25 cellular contexts compared by ENCODE assay signal in the genomic region with DNA sequence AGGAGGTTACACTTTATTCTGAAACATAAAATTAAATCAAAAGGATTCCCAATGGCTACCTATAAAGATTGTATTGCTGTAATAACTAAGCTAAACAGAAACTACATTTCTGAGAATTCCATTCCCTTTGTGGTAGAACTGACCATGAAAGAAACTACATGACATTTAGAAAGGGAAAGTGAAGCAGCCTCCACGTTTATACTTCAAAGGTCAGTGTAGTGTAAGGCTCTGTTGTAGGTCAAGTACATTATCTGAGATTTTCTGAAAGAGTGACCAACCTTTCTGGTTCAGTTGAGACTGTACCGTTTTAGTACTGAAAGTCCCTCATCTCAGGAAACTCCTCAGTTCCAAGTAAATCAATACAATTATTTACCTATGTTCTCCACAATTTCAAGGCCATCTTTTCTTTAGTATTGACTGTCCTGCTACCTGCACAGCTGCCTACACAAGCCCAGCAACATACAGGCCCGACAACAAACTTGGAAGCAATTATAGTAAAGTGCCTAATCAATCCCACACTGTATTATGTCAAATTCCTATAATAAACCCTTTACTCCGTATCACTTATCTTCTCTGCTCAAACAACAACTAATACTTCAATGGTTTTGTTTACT.
DNase-seq lines count a peak whose midpoint lies in the region; ATAC-seq, FAIRE-seq and TF ChIP-seq lines count a peak whose summit lies in the region.
"Had no signal": no experiment of that assay in that cellular context is flagged by ENCODE, and none has a peak within 500 bp of the region (broad histone marks: within the 10 kb centered on the region; RNA-seq: fewer than 3 reads in every experiment).

No MANE protein-coding gene starts in this region.

- no peak for TF ChIP-seq CTCF in smooth muscle cell (IDR thresholded peaks at IDR 0.05; ENCODE audit: borderline replicate concordance, insufficient read depth, poor library complexity, severe bottlenecking)
- no peak for TF ChIP-seq CTCF in HepG2 (CRISPR knock-in tag; IDR thresholded peaks at IDR 0.05)

- TF ChIP-seq POLR2A in HepG2 (IDR thresholded peaks at IDR 0.05; ENCODE audit: insufficient read depth in 1 of 2, low read depth in 2 of 2, low read length in 2 of 2): no peak

- TF ChIP-seq EP300 in HepG2 (IDR thresholded peaks at IDR 0.05; ENCODE audit: low read depth in 2 of 2, low read length in 2 of 2): no peak
- TF ChIP-seq EP300 in HepG2 (CRISPR knock-in tag; IDR thresholded peaks at IDR 0.05; ENCODE audit: borderline replicate concordance): no peak

- POLR2A ChIA-PET in HepG2 (lab: Yijun Ruan, JAX): no interaction called here

- H3K79me2 ChIP-seq in smooth muscle cell (ENCODE audit: low read depth) (no peaks in the 10 kb centered on the region), HepG2 (ENCODE audit: insufficient read depth, low read length) (no peaks in the 10 kb centered on the region)
- H3K79me2 ChIP-seq: parathyroid adenoma had no signal

- no peak for TF ChIP-seq RAD21 in HepG2 (CRISPR knock-in tag; IDR thresholded peaks at IDR 0.05)

- intact Hi-C loops in HepG2 (cut with micrococcal nuclease; ENCODE audit: unreplicated experiment): no loop called here

- no peak overlapping the region for H3K27ac ChIP-seq in smooth muscle cell (ENCODE audit: low read depth)
- H3K27ac ChIP-seq in HepG2 (ENCODE audit: extremely low read length, insufficient read depth, low read length): no peak overlapping the region
- H3K27ac ChIP-seq: parathyroid adenoma, sigmoid colon, tibial artery had no signal

- no peaks in the 10 kb centered on the region for H3K36me3 ChIP-seq in smooth muscle cell (ENCODE audit: low read depth)
- H3K36me3 ChIP-seq in HepG2 (replicated peaks in 1 of 2; ENCODE audit: control insufficient read depth in 1 of 2, insufficient read depth in 2 of 2, low read length in 2 of 2): no peaks in the 10 kb centered on the region
- H3K36me3 ChIP-seq: sigmoid colon, tibial artery had no signal

- no peaks in the 10 kb centered on the region for H3F3A ChIP-seq in smooth muscle cell (ENCODE audit: low read depth)

- CTCF ChIA-PET in HepG2 (lab: Yijun Ruan, JAX; ENCODE audit: low intra/inter-chr PET ratio, low total read pairs): no interaction called here

- no peak for DNase-seq in smooth muscle cell (lab: John Stamatoyannopoulos, UW; ENCODE audit: unreplicated experiment)
- DNase-seq in HepG2 (ENCODE audit: low spot score): no peak
- no peak for DNase-seq in activated effector memory CD4-positive, alpha-beta T cell treated with anti-CD3 and anti-CD28 coated beads, Interleukin-2, amount 50 U/mL, for 16 hours
- no peak for DNase-seq in NCI-H524 (lab: John Stamatoyannopoulos, UW)
- DNase-seq in globus pallidus (ENCODE audit: low spot score): no peak
- DNase-seq: activated CD4-positive, alpha-beta T cell treated with anti-CD3 and anti-CD28 coated beads for 48 hours; activated gamma-delta T cell; amygdala; CD8-positive, alpha-beta T cell; DMS79 treated with DMSO at 0.1 percent for 48 hours; left cardiac atrium; NCI-H1105; NCI-H748 treated with DMSO at 0.1 percent for 48 hours; PC-3; sigmoid colon; stimulated activated naive CD4-positive, alpha-beta T cell treated with Interleukin-2 at 50 U/mL for 16 hours; T-helper 1 cell; tibial artery had no signal

- no peaks in the 10 kb centered on the region for H3K27me3 ChIP-seq in smooth muscle cell (ENCODE audit: low read depth)
- no peaks in the 10 kb centered on the region for H3K27me3 ChIP-seq in HepG2 (ENCODE audit: control insufficient read depth in 1 of 2, insufficient read depth in 2 of 2, low read length in 2 of 2)
- H3K27me3 ChIP-seq: sigmoid colon, tibial artery had no signal

- no peak overlapping the region for H3K9ac ChIP-seq in smooth muscle cell (ENCODE audit: low read depth)
- H3K9ac ChIP-seq in HepG2 (ENCODE audit: insufficient read depth, low read depth, low read length): no peak overlapping the region
- H3K9ac ChIP-seq: parathyroid adenoma had no signal

- H3K4me1 ChIP-seq in smooth muscle cell (ENCODE audit: low read depth) (peaks cover 5% of the 10 kb centered on the region), HepG2 (ENCODE audit: insufficient read depth, low read length) (no peaks in the 10 kb centered on the region)
- H3K4me1 ChIP-seq: parathyroid adenoma, sigmoid colon, tibial artery had no signal

- in situ Hi-C loops in HepG2 (cut with HindIII; ENCODE audit: extremely low pct_ligation_motif_present, low pct_unique_long_range_greater_than_20kb): no loop called here

- H4K20me1 ChIP-seq in smooth muscle cell (ENCODE audit: low read depth): no peaks in the 10 kb centered on the region
- no peaks in the 10 kb centered on the region for H4K20me1 ChIP-seq in HepG2 (ENCODE audit: insufficient read depth, low read length)

- H3K4me2 ChIP-seq in smooth muscle cell (no peak overlapping the region), HepG2 (ENCODE audit: low read depth, low read length) (no peak overlapping the region)

- 68% methylated on average over 4 of the region's 4 CpGs for WGBS in smooth muscle cell (ENCODE audit: low lambda C conversion rate)
- 0% methylated on average over 4 of the region's 4 CpGs for WGBS in HepG2 (ENCODE audit: low lambda C conversion rate)

- H3K4me3 ChIP-seq in smooth muscle cell: no peak overlapping the region
- no peak overlapping the region for H3K4me3 ChIP-seq in HepG2 (replicated peaks in 1 of 3; ENCODE audit: insufficient read depth in 1 of 3, low read depth in 2 of 3, low read length in 3 of 3)
- H3K4me3 ChIP-seq: sigmoid colon, tibial artery had no signal

- BruUV-seq in HepG2 (replicated peaks; lab: Mats Ljungman, UMichigan): no TSS peak

- H3K9me3 ChIP-seq in smooth muscle cell (replicated peaks; ENCODE audit: low read depth) (no peaks in the 10 kb centered on the region), HepG2 (ENCODE audit: low read length) (no peaks in the 10 kb centered on the region)
- H3K9me3 ChIP-seq: sigmoid colon, tibial artery had no signal

- ATAC-seq in GM18868 (IDR thresholded peaks at IDR 0.05; ENCODE audit: unreplicated experiment): peak; percentile 71
- peak; percentile 55 for ATAC-seq in HG02678 (IDR thresholded peaks at IDR 0.05; ENCODE audit: unreplicated experiment)
- peak; percentile 86 for ATAC-seq in HG03565 (IDR thresholded peaks at IDR 0.05; ENCODE audit: unreplicated experiment)
- ATAC-seq in HepG2: no peak
- ATAC-seq: CD8-positive, alpha-beta T cell; left cardiac atrium; natural killer cell treated with Interleukin-12 subunit alpha and Interleukin-12 subunit beta and Interleukin-15 and Interleukin-18, amount 100 ng/mL, for 72 hours; PC-3 had no signal

- FAIRE-seq in HepG2 (lab: Jason Lieb, UNC): no peak
- FAIRE-seq: frontal cortex, GM18507 had no signal

- H2AFZ ChIP-seq in smooth muscle cell (ENCODE audit: low read depth): peak overlapping the region; percentile 65
- no peak overlapping the region for H2AFZ ChIP-seq in HepG2 (ENCODE audit: low read length)
- H2AFZ ChIP-seq: parathyroid adenoma had no signal

TF ChIP-seq in HepG2, 621 proteins besides CTCF, POLR2A, EP300 and RAD21:
- TF ChIP-seq U2AF1 (optimal IDR thresholded peaks at IDR 0.05; ENCODE audit: low read depth, low read length): no peak
- no peak for TF ChIP-seq ZFAT (CRISPR knock-in tag; conservative IDR thresholded peaks at IDR 0.05)
- TF ChIP-seq, protein P1, sequence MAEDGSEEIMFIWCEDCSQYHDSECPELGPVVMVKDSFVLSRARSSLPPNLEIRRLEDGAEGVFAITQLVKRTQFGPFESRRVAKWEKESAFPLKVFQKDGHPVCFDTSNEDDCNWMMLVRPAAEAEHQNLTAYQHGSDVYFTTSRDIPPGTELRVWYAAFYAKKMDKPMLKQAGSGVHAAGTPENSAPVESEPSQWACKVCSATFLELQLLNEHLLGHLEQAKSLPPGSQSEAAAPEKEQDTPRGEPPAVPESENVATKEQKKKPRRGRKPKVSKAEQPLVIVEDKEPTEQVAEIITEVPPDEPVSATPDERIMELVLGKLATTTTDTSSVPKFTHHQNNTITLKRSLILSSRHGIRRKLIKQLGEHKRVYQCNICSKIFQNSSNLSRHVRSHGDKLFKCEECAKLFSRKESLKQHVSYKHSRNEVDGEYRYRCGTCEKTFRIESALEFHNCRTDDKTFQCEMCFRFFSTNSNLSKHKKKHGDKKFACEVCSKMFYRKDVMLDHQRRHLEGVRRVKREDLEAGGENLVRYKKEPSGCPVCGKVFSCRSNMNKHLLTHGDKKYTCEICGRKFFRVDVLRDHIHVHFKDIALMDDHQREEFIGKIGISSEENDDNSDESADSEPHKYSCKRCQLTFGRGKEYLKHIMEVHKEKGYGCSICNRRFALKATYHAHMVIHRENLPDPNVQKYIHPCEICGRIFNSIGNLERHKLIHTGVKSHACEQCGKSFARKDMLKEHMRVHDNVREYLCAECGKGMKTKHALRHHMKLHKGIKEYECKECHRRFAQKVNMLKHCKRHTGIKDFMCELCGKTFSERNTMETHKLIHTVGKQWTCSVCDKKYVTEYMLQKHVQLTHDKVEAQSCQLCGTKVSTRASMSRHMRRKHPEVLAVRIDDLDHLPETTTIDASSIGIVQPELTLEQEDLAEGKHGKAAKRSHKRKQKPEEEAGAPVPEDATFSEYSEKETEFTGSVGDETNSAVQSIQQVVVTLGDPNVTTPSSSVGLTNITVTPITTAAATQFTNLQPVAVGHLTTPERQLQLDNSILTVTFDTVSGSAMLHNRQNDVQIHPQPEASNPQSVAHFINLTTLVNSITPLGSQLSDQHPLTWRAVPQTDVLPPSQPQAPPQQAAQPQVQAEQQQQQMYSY (CRISPR knock-in tag; IDR thresholded peaks at IDR 0.05): no peak
- TF ChIP-seq SALL1 (CRISPR knock-in tag; IDR thresholded peaks at IDR 0.05): no peak
- TF ChIP-seq NR2F1 (CRISPR knock-in tag; IDR thresholded peaks at IDR 0.05): no peak
- TF ChIP-seq ZSCAN9 (CRISPR knock-in tag; IDR thresholded peaks at IDR 0.05; ENCODE audit: borderline replicate concordance): no peak
- no peak for TF ChIP-seq ZNF24 (IDR thresholded peaks at IDR 0.05)
- TF ChIP-seq JARID2 (CRISPR knock-in tag; IDR thresholded peaks at IDR 0.05; ENCODE audit: insufficient replicate concordance): no peak
- no peak for TF ChIP-seq NCOA5 (CRISPR knock-in tag; IDR thresholded peaks at IDR 0.05)
- TF ChIP-seq ETV6 (CRISPR knock-in tag; conservative IDR thresholded peaks at IDR 0.05): no peak
